8 cellular contexts compared by ENCODE assay signal in the genomic region with DNA sequence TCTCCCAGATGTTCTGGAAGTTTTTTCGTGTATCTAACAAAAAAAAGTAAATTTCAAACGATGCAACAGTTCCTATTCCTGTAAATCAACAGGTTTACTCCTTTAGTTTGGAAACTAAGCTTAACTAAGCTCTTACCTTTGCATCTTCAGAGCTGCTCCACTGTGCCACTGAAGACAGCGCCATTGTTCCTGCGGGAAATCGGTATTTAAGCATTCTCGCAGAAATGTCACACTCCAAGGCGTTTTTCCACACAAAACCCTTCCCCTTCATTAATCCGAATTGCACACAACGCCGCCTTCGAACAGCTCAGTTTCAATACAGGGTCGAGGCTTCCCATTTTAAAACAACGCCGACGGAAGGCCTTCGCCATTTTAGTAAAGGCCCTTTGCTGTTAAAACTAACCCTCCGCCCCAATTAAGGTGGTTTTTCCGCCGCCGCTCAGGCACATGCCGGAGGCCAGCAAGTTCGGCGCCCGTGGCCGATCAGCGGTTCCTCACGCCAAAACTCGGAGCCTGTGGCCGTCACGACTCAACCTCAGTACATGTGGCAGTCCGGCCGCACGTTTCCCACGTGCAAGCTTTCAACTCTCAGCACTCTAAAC. TPM values are rescaled to one million over a fixed set of nuclear protein-coding genes. Genes with fewer than 3 reads are reported as not detected.
DNase-seq lines count a peak whose midpoint lies in the region; ATAC-seq, FAIRE-seq and TF ChIP-seq lines count a peak whose summit lies in the region.

No MANE protein-coding gene starts in this region.

- H3K27ac ChIP-seq in iPS DF 6.9 (ENCODE audit: low read length), result no peak overlapping the region
- peak overlapping the region; percentile 66 to 97 (median 95) for H3K27ac ChIP-seq in spleen

- H3K36me3 ChIP-seq in iPS DF 6.9 (ENCODE audit: control insufficient read depth, insufficient read depth, low read length) (peaks cover 15% of the 10 kb centered on the region; the same call in 1 of the 2 replicates), spleen (peaks cover 0 to 21% (median 0%) of the 10 kb centered on the region in 6 donors)

- no peak for TF ChIP-seq CTCF in spleen (IDR thresholded peaks at IDR 0.05 in 8 of 11, conservative IDR thresholded peaks at IDR 0.05 in 3 of 11)

- WGBS in iPS DF 6.9 (ENCODE audit: insufficient coverage, insufficient read length), result no CpG with 5 or more reads among the region's 34 CpGs
- WGBS in spleen, 5 donors, result 0 to 1% (median 0%) methylated on average over 34 of the region's 34 CpGs

- H3K9me3 ChIP-seq in iPS DF 6.9 (ENCODE audit: control insufficient read depth, insufficient read depth, low read length) (no peaks in the 10 kb centered on the region), spleen (peaks cover 0 to 2% (median 0%) of the 10 kb centered on the region in 8 donors)

- TF ChIP-seq POLR2A in spleen (IDR thresholded peaks at IDR 0.05), result peak in 1 of 3 donors; percentile 2

- H3K27me3 ChIP-seq in iPS DF 6.9 (ENCODE audit: control insufficient read depth, insufficient read depth, low read length) (no peaks in the 10 kb centered on the region), spleen (replicated peaks in 1 of 7) (no peaks in the 10 kb centered on the region)

- DNase-seq in activated T-cell treated with anti-CD3 and anti-CD28 coated beads, Interleukin-2, amount 50 U/mL, for 24 hours, result no peak
- DNase-seq in activated T-cell treated with anti-CD3 and anti-CD28 coated beads for 4 hours (no peak), iPS DF 6.9 (ENCODE audit: low read depth, low spot score) (no peak), spleen (no peak), urothelium cell line (ENCODE audit: low spot score) (no peak)
- no peak for DNase-seq in activated T-helper 2 cell treated with anti-CD3 and anti-CD28 coated beads, Interferon-gamma antibody, Interleukin-2, Interleukin-4, amounts not matched to agents 10 μg/mL and 5 μg/mL and 100 μg/mL, durations not matched to agents 14 hours and 24 hours and 36 hours (ENCODE audit: low spot score)

- H3K4me3 ChIP-seq in iPS DF 6.9 (ENCODE audit: low read length) (peak overlapping the region; percentile 79), spleen (peak overlapping the region; percentile 61 to 87 (median 80))

- peaks cover 74% of the 10 kb centered on the region for H3K36me3 Mint-ChIP-seq in activated T-cell treated with anti-CD3 and anti-CD28 coated beads, Interleukin-2, amount 50 U/mL, for 24 hours (ENCODE audit: low read depth)
- H3K36me3 Mint-ChIP-seq in activated T-helper 2 cell treated with anti-CD3 and anti-CD28 coated beads, Interferon-gamma antibody, Interleukin-2, Interleukin-4, amounts not matched to agents 10 μg/mL and 5 μg/mL and 100 μg/mL, durations not matched to agents 14 hours and 24 hours and 36 hours (ENCODE audit: low read depth), result peaks cover 65% of the 10 kb centered on the region

- peaks cover 4% of the 10 kb centered on the region for H3K27me3 Mint-ChIP-seq in activated T-cell treated with anti-CD3 and anti-CD28 coated beads, Interleukin-2, amount 50 U/mL, for 24 hours
- H3K27me3 Mint-ChIP-seq in activated T-helper 2 cell treated with anti-CD3 and anti-CD28 coated beads, Interferon-gamma antibody, Interleukin-2, Interleukin-4, amounts not matched to agents 10 μg/mL and 5 μg/mL and 100 μg/mL, durations not matched to agents 14 hours and 24 hours and 36 hours (ENCODE audit: low read depth), result no peaks in the 10 kb centered on the region

- H3K4me1 Mint-ChIP-seq in activated T-cell treated with anti-CD3 and anti-CD28 coated beads, Interleukin-2, amount 50 U/mL, for 24 hours (ENCODE audit: low read depth), result peaks cover 49% of the 10 kb centered on the region
- peaks cover 46% of the 10 kb centered on the region for H3K4me1 Mint-ChIP-seq in activated T-helper 2 cell treated with anti-CD3 and anti-CD28 coated beads, Interferon-gamma antibody, Interleukin-2, Interleukin-4, amounts not matched to agents 10 μg/mL and 5 μg/mL and 100 μg/mL, durations not matched to agents 14 hours and 24 hours and 36 hours (ENCODE audit: low read depth)

- H3K4me3 Mint-ChIP-seq in activated T-cell treated with anti-CD3 and anti-CD28 coated beads, Interleukin-2, amount 50 U/mL, for 24 hours, result peak overlapping the region; percentile 100
- peak overlapping the region; percentile 99 for H3K4me3 Mint-ChIP-seq in activated T-helper 2 cell treated with anti-CD3 and anti-CD28 coated beads, Interferon-gamma antibody, Interleukin-2, Interleukin-4, amounts not matched to agents 10 μg/mL and 5 μg/mL and 100 μg/mL, durations not matched to agents 14 hours and 24 hours and 36 hours (ENCODE audit: low read depth)

- H3K4me1 ChIP-seq in iPS DF 6.9 (ENCODE audit: control insufficient read depth, insufficient read depth, low read length), result 0 out of 2 replicates have a peak, but pooled peaks cover 1% of the 10 kb centered on the region
- peaks cover 24 to 63% (median 46%) of the 10 kb centered on the region in 6 donors for H3K4me1 ChIP-seq in spleen

- ATAC-seq in HG02884 (IDR thresholded peaks at IDR 0.05; ENCODE audit: unreplicated experiment) (no peak), GM18867 (IDR thresholded peaks at IDR 0.05; ENCODE audit: unreplicated experiment) (no peak)

- H3K9me3 Mint-ChIP-seq in activated T-cell treated with anti-CD3 and anti-CD28 coated beads, Interleukin-2, amount 50 U/mL, for 24 hours, result peaks cover 2% of the 10 kb centered on the region
- H3K9me3 Mint-ChIP-seq in activated T-helper 2 cell treated with anti-CD3 and anti-CD28 coated beads, Interferon-gamma antibody, Interleukin-2, Interleukin-4, amounts not matched to agents 10 μg/mL and 5 μg/mL and 100 μg/mL, durations not matched to agents 14 hours and 24 hours and 36 hours, result peaks cover 7% of the 10 kb centered on the region

- FAIRE-seq in urothelium cell line (lab: Jason Lieb, UNC), result no peak

- intact Hi-C loops in activated T-helper 2 cell treated with anti-CD3 and anti-CD28 coated beads, Interferon-gamma antibody, Interleukin-2, Interleukin-4, amounts not matched to agents 10 μg/mL and 5 μg/mL and 100 μg/mL, durations not matched to agents 14 hours and 24 hours and 36 hours (cut with micrococcal nuclease), result loop anchor here (1.0 to 10.0 kb wide), 7 partner anchors 8 to 1479 kb away; a partner anchor contains a TSS
- intact Hi-C loops in spleen (cut with DNase I; ENCODE audit: low total_unique reads), result loop anchor here (2.0 to 10.0 kb wide), 2 partner anchors 35 to 83 kb away; a partner anchor contains a TSS

- peak overlapping the region; percentile 100 for H3K27ac Mint-ChIP-seq in activated T-cell treated with anti-CD3 and anti-CD28 coated beads, Interleukin-2, amount 50 U/mL, for 24 hours
- H3K27ac Mint-ChIP-seq in activated T-helper 2 cell treated with anti-CD3 and anti-CD28 coated beads, Interferon-gamma antibody, Interleukin-2, Interleukin-4, amounts not matched to agents 10 μg/mL and 5 μg/mL and 100 μg/mL, durations not matched to agents 14 hours and 24 hours and 36 hours, result peak overlapping the region; percentile 84

RNA-seq across cellular contexts. Expression of a gene that starts 35.4 kb away (rescaled TPM):
- 197 TPM in 2 replicates for total RNA-seq in activated T-helper 2 cell treated with anti-CD3 and anti-CD28 coated beads, Interferon-gamma antibody, Interleukin-2, Interleukin-4, amounts not matched to agents 10 μg/mL and 5 μg/mL and 100 μg/mL, durations not matched to agents 14 hours and 24 hours and 36 hours
- 10 to 100 TPM; 60.0 to 92.1 (median 75.7) TPM for total RNA-seq in spleen
- polyA plus RNA-seq in spleen, result 10 to 100 TPM; 21.2 to 33.7 (median 29.0) TPM
